ENCODE assay signal across 10 cellular contexts in the genomic region with DNA sequence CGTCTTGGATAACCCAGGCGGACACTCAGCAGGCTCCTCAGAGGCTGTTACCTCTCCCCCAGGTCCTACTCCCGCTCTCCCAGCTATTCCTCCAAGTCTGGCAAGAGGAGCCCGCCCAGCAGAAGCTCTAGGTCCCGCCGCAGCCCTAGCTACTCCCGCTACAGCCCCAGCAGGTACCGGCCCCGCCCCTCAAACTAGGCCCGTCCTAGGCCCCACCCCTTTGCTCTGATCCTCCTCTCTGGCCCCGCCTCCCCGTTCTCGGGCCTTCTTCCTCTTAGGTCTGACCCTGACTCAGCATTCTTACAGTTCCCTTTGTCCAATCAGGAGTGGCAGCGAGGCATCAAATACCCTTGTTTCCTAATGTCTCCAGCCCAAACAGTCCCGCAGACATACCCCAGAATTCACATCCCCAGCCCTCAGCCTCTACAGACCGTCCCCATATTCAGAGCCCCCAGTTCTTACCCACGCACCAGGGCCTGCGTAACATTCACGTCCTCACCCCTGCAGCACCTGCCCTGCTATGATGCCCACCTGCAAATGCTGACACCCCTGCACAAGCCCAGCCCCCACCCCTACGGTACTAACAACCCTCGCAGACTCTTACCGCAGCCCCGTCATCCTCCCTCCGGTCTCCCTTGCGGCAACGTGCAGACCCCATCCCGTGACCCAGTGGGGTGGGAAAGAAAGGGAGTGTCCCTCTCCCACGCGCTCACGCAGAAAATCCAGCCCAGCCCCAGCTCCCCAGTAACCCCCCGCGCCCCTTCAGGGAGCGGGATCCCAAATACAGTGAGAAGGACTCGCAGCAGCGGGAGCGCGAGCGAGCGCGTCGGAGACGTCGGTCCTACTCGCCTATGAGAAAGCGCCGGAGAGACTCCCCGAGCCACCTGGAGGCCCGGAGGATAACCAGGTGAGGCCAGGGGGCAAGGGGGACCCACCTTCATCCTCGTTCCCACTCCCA. TPM values are rescaled to one million over a fixed set of nuclear protein-coding genes. Genes with fewer than 3 reads are reported as not detected.
DNase-seq lines count a peak whose midpoint lies in the region; ATAC-seq and TF ChIP-seq lines count a peak whose summit lies in the region.
"Had no signal": no experiment of that assay in that cellular context is flagged by ENCODE, and none has a peak within 500 bp of the region (broad histone marks: within the 10 kb centered on the region; RNA-seq: fewer than 3 reads in every experiment).

No MANE protein-coding gene starts in this region.

- CTCF ChIA-PET in activated CD8-positive, alpha-beta T cell treated with anti-CD3 and anti-CD28 coated beads for 36 hours (lab: Charles Lee) = no interaction called here

- ATAC-seq in activated CD8-positive, alpha-beta T cell treated with anti-CD3 and anti-CD28 coated beads for 36 hours = peak; percentile 55
- ATAC-seq in HG02798 (IDR thresholded peaks at IDR 0.05; ENCODE audit: poor library complexity, unreplicated experiment) (no peak), GM19395 (IDR thresholded peaks at IDR 0.05; ENCODE audit: unreplicated experiment) (no peak)

- intact Hi-C loops in activated CD8-positive, alpha-beta T cell treated with anti-CD3 and anti-CD28 coated beads for 36 hours (cut with micrococcal nuclease) = no loop called here

- no peak for TF ChIP-seq CTCF in activated CD8-positive, alpha-beta T cell treated with anti-CD3 and anti-CD28 coated beads for 36 hours (IDR thresholded peaks at IDR 0.05)

- H3K9ac ChIP-seq in GM23248 = no peak overlapping the region
- H3K9ac ChIP-seq in iPS-15b (ENCODE audit: low read depth, low read length) = peak overlapping the region; percentile 79

- no peak overlapping the region for H3K27ac ChIP-seq in GM23248

- H3K4me1 ChIP-seq in GM23248 (ENCODE audit: insufficient read depth) (no peaks in the 10 kb centered on the region), iPS-15b (ENCODE audit: control insufficient read depth, insufficient read depth, low read length) (peaks cover 11% of the 10 kb centered on the region)

- peak overlapping the region; percentile 66 for H2AFZ ChIP-seq in GM23248

- peaks cover 4% of the 10 kb centered on the region for H3K4me1 Mint-ChIP-seq in activated CD8-positive, alpha-beta T cell treated with anti-CD3 and anti-CD28 coated beads for 36 hours (ENCODE audit: low read depth)

- no peaks in the 10 kb centered on the region for H3F3A ChIP-seq in GM23248 (ENCODE audit: insufficient read depth)

- H3K27me3 Mint-ChIP-seq in activated CD8-positive, alpha-beta T cell treated with anti-CD3 and anti-CD28 coated beads for 36 hours = peaks cover 11% of the 10 kb centered on the region

- H3K36me3 Mint-ChIP-seq in activated CD8-positive, alpha-beta T cell treated with anti-CD3 and anti-CD28 coated beads for 36 hours (ENCODE audit: low read depth) = no peaks in the 10 kb centered on the region

- H3K4me2 ChIP-seq in GM23248 (ENCODE audit: unreplicated experiment) = peak overlapping the region; percentile 53

- in situ Hi-C loops in GM23248 (cut with MboI) = no loop called here

- no peak overlapping the region for H3K4me3 Mint-ChIP-seq in activated CD8-positive, alpha-beta T cell treated with anti-CD3 and anti-CD28 coated beads for 36 hours

- H3K4me3 ChIP-seq in GM23248 (peak overlapping the region; percentile 29; the same call in 1 of the 2 replicates), iPS-15b (ENCODE audit: low read depth, low read length) (peak overlapping the region; percentile 91), skeletal muscle cell (ENCODE audit: low read depth, low read length) (peak overlapping the region; percentile 27)

- DNase-seq in GM23248 (peak; percentile 68), skeletal muscle cell (ENCODE audit: low read depth) (no peak), NCI-H2171 treated with DMSO at 0.1 percent for 48 hours (lab: John Stamatoyannopoulos, UW) (no peak)
- DNase-seq in activated CD8-positive, alpha-beta T cell treated with anti-CD3 and anti-CD28 coated beads for 36 hours = peak; percentile 30
- no peak for DNase-seq in activated naive CD4-positive, alpha-beta T cell treated with Interleukin-2 at 50 U/mL for 16 hours
- DNase-seq: NCI-H1930; stimulated activated naive CD4-positive, alpha-beta T cell had no signal

- H3K36me3 ChIP-seq in GM23248 (ENCODE audit: low read depth) (no peaks in the 10 kb centered on the region), iPS-15b (ENCODE audit: control insufficient read depth, insufficient read depth, low read length) (no peaks in the 10 kb centered on the region)

- POLR2A ChIA-PET in activated CD8-positive, alpha-beta T cell treated with anti-CD3 and anti-CD28 coated beads for 36 hours (lab: Charles Lee) = no interaction called here

- peaks cover 5% of the 10 kb centered on the region for H3K9me3 Mint-ChIP-seq in activated CD8-positive, alpha-beta T cell treated with anti-CD3 and anti-CD28 coated beads for 36 hours

- no peak overlapping the region for H3K27ac Mint-ChIP-seq in activated CD8-positive, alpha-beta T cell treated with anti-CD3 and anti-CD28 coated beads for 36 hours

- 8 to 11% methylated on average over 38 to 49 of the region's 49 CpGs for WGBS in GM23248 (ENCODE audit: low coverage in 1 of 2, low lambda C conversion rate in 2 of 2, missing lambda C conversion rate in 2 of 2), 2 experiments

- H3K27me3 ChIP-seq in GM23248 (replicated peaks; ENCODE audit: insufficient read depth) (no peaks in the 10 kb centered on the region), iPS-15b (ENCODE audit: control insufficient read depth, insufficient read depth, low read length) (no peaks in the 10 kb centered on the region)

- no peaks in the 10 kb centered on the region for H3K9me2 ChIP-seq in GM23248 (ENCODE audit: insufficient read depth)

- H3K9me3 ChIP-seq in GM23248 (ENCODE audit: low read depth) = no peaks in the 10 kb centered on the region
- no peaks in the 10 kb centered on the region for H3K9me3 ChIP-seq in iPS-15b (ENCODE audit: control insufficient read depth, insufficient read depth, low read length)

- no peaks in the 10 kb centered on the region for H4K20me1 ChIP-seq in GM23248 (ENCODE audit: insufficient read depth)

- no peaks in the 10 kb centered on the region for H3K79me2 ChIP-seq in GM23248 (ENCODE audit: insufficient read depth)

RNA-seq across cellular contexts. Expression of gene HSPB8, which starts 25.0 kb away (rescaled TPM):
- 11.1 and 17.8 TPM in 2 replicates for total RNA-seq in GM23248 (2014; rRNA removed; shearing (Covaris generic))
- polyA plus RNA-seq in GM23248 (2016; fragmentation: Nextera tagmentation; extraction: Ambion mirVana) = 15.3 and 16.4 TPM in 2 replicates
- not detected for total RNA-seq in activated CD8-positive, alpha-beta T cell treated with anti-CD3 and anti-CD28 coated beads for 36 hours

Comparison
In these comparisons a context has a peak if more than half of its experiments do, and no peak if none do; other contexts are left out.
1. DNase-seq: peak in GM23248 (single experiment) and activated CD8-positive, alpha-beta T cell treated with anti-CD3 and anti-CD28 coated beads for 36 hours (single experiment); none in skeletal muscle cell (single experiment), activated naive CD4-positive, alpha-beta T cell treated with Interleukin-2 at 50 U/mL for 16 hours (single experiment) and NCI-H2171 treated with DMSO at 0.1 percent for 48 hours (single experiment).
2. H3K4me3 ChIP-seq: peak in every context shown above with its lines; median percentile 91 in iPS-15b; 29 in GM23248; 27 in skeletal muscle cell.
3. RNA of gene HSPB8, which starts 25.0 kb away (total RNA-seq): 11.1 to 17.8 TPM in GM23248; not detected in activated CD8-positive, alpha-beta T cell treated with anti-CD3 and anti-CD28 coated beads for 36 hours; every median in the first group is over 10 times any median in the second.